ENCODE assay signal across 8 cellular contexts in the genomic region with DNA sequence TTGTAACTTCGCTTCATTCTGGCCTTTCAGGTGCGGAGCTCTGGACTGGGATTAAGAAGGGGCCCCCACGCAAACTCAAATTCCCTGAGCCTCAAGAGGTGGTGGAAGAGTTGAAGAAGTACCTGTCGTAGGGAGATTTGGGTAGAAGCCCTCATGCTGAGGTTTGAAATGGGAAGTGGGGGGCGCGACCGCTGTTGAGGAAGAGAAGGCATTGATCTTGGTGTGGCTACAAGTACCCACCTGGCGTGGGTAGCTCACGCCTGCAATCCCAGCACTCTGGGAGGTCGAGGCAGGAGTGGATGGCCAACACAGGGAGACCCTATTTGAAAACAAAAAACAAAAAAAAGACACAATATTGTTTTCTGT. TPM values are rescaled to one million over a fixed set of nuclear protein-coding genes. Genes with fewer than 3 reads are reported as not detected.
A peak's percentile ranks its signal among the peaks of the same experiment; 100 is the strongest.
DNase-seq lines count a peak whose midpoint lies in the region; ATAC-seq and TF ChIP-seq lines count a peak whose summit lies in the region.

No MANE protein-coding gene starts in this region.

- no peak for ATAC-seq in PC-3

- TF ChIP-seq POLR2A in prostate gland (IDR thresholded peaks at IDR 0.05): no peak

- DNase-seq in GM06990 (ENCODE audit: extremely low read depth, insufficient read length): no peak
- no peak for DNase-seq in PC-3
- no peak for DNase-seq in prostate gland (ENCODE audit: low spot score)
- DNase-seq in HK-2 (ENCODE audit: unreplicated experiment): no peak
- DNase-seq in GOT3 (lab: John Stamatoyannopoulos, UW): no peak
- DNase-seq in EL: no peak
- no peak for DNase-seq in RPMI8226

- peak overlapping the region; percentile 46 for H3K27ac ChIP-seq in PC-3 (ENCODE audit: low read length)
- H3K27ac ChIP-seq in esophagus (ENCODE audit: low read depth in 2 of 2, low read length in 1 of 2): peak overlapping the region; percentile 94 to 98
- H3K27ac ChIP-seq in prostate gland: peak overlapping the region; percentile 85 to 86

- H3K27me3 ChIP-seq in GM06990 (replicated peaks; ENCODE audit: control insufficient read depth, insufficient read depth, low read length) (no peaks in the 10 kb centered on the region), PC-3 (ENCODE audit: low read length) (no peaks in the 10 kb centered on the region), esophagus (ENCODE audit: control insufficient read depth in 1 of 2, insufficient read depth in 2 of 2, low read length in 2 of 2) (no peaks in the 10 kb centered on the region), prostate gland (replicated peaks; ENCODE audit: insufficient read depth) (no peaks in the 10 kb centered on the region)

- WGBS in esophagus, 2 donors: 3 to 5% methylated on average over 10 of the region's 10 CpGs
- WGBS in prostate gland: under 1% methylated on average over 10 of the region's 10 CpGs

- intact Hi-C loops in PC-3 (cut with micrococcal nuclease): no loop called here
- intact Hi-C loops in prostate gland (cut with DNase I): no loop called here

- H3K4me2 ChIP-seq in PC-3 (ENCODE audit: low read length): peak overlapping the region; percentile 88

- H3F3A ChIP-seq in PC-3 (ENCODE audit: low read length, unreplicated experiment): no peaks in the 10 kb centered on the region

- CTCF ChIA-PET in PC-3 (lab: Charles Lee): interaction anchor here (1.1 to 1.7 kb wide), 2 partner anchors 9 to 59 kb away, joined by 3 to 10 read pairs; partner anchors contain the start of gene BTBD18

- H3K4me1 ChIP-seq in PC-3 (ENCODE audit: insufficient read depth, low read length) (peaks cover 11% of the 10 kb centered on the region), esophagus (ENCODE audit: control insufficient read depth in 2 of 2, insufficient read depth in 2 of 2, low read length in 1 of 2) (no peaks in the 10 kb centered on the region), prostate gland (replicated peaks) (no peaks in the 10 kb centered on the region)

- H3K9ac ChIP-seq in PC-3 (ENCODE audit: low read length): peak overlapping the region; percentile 91

- POLR2A ChIA-PET in PC-3 (lab: Charles Lee; ENCODE audit: unreplicated experiment): interaction anchor here (0.6 to 1.2 kb wide), 4 partner anchors 11 to 1403 kb away, joined by 3 to 5 read pairs (median 3); no protein-coding TSS in a partner anchor

- peak overlapping the region; percentile 64; the same call in 1 of the 2 replicates for H2AFZ ChIP-seq in PC-3 (ENCODE audit: low read length)

- no peaks in the 10 kb centered on the region for H3K9me2 ChIP-seq in PC-3 (replicated peaks; ENCODE audit: low read length)

- H3K36me3 ChIP-seq in GM06990 (ENCODE audit: control insufficient read depth, insufficient read depth, low read length): peaks cover 29% of the 10 kb centered on the region
- peaks cover 44% of the 10 kb centered on the region for H3K36me3 ChIP-seq in PC-3 (ENCODE audit: low read depth, low read length)
- H3K36me3 ChIP-seq in esophagus (ENCODE audit: control insufficient read depth in 2 of 2, insufficient read depth in 2 of 2, low read length in 1 of 2): peaks cover 10 to 16% of the 10 kb centered on the region in 2 donors
- peaks cover 0 to 11% of the 10 kb centered on the region in 2 donors for H3K36me3 ChIP-seq in prostate gland

- H3K79me2 ChIP-seq in PC-3 (ENCODE audit: low read length): peaks cover 24% of the 10 kb centered on the region

- BruUV-seq in PC-3 (replicated peaks; lab: Mats Ljungman, UMichigan): no TSS peak

- TF ChIP-seq CTCF in GM06990 (IDR thresholded peaks at IDR 0.05; ENCODE audit: insufficient read depth, low read length, poor library complexity, severe bottlenecking) (no peak), PC-3 (conservative IDR thresholded peaks at IDR 0.05; ENCODE audit: low read depth, low read length) (no peak), prostate gland (IDR thresholded peaks at IDR 0.05) (no peak)

- no peaks in the 10 kb centered on the region for H3K9me3 ChIP-seq in PC-3 (ENCODE audit: low read length)
- no peaks in the 10 kb centered on the region for H3K9me3 ChIP-seq in esophagus (ENCODE audit: control insufficient read depth in 2 of 2, insufficient read depth in 1 of 2, low read depth in 1 of 2, low read length in 1 of 2)
- no peaks in the 10 kb centered on the region for H3K9me3 ChIP-seq in prostate gland

- no peaks in the 10 kb centered on the region for H4K20me1 ChIP-seq in PC-3 (ENCODE audit: low read length)

- peak overlapping the region; percentile 91 for H3K4me3 ChIP-seq in GM06990 (replicated peaks; ENCODE audit: low read depth, low read length)
- H3K4me3 ChIP-seq in PC-3 (ENCODE audit: low read length): peak overlapping the region; percentile 90
- H3K4me3 ChIP-seq in esophagus (ENCODE audit: low read depth in 1 of 2, low read length in 2 of 2): peak overlapping the region; percentile 88 to 97
- H3K4me3 ChIP-seq in prostate gland: peak overlapping the region; percentile 60 to 63

RNA-seq across cellular contexts. Expression of gene SELENOH, which starts 0.8 kb away (rescaled TPM):
- total RNA-seq in PC-3 (2014; rRNA removed): 306 and 353 TPM in 2 replicates
- 100 to 1,000 TPM in 1 of 2 donors, 10 to 100 TPM in 1; 87.4 to 115 TPM for polyA plus RNA-seq in esophagus
- total RNA-seq in prostate gland: 100 to 1,000 TPM; 181 to 334 TPM

RNA-seq across cellular contexts. Expression of gene BTBD18, which starts 9.5 kb away (rescaled TPM):
- total RNA-seq in PC-3 (2014; rRNA removed) (not detected in 2 replicates), prostate gland (1 to 10 TPM in 1 of 2 donors, not detected in 1; 1.0 TPM)
- under 1 TPM in 1 of 2 donors, not detected in 1; 0.02 TPM for polyA plus RNA-seq in esophagus

RNA-seq across cellular contexts. Expression of gene CTNND1, which starts 19.5 kb away (rescaled TPM):
- total RNA-seq in PC-3 (2014; rRNA removed): 117 and 121 TPM in 2 replicates
- polyA plus RNA-seq in esophagus: 100 to 1,000 TPM in 1 of 2 donors, 10 to 100 TPM in 1; 89.7 to 125 TPM
- total RNA-seq in prostate gland: 100 to 1,000 TPM; 189 to 223 TPM

RNA-seq across cellular contexts. Expression of gene TMX2, which starts 29.7 kb away (rescaled TPM):
- total RNA-seq in PC-3 (2014; rRNA removed) (228 and 241 TPM in 2 replicates), prostate gland (10 to 100 TPM; 80.8 to 84.4 TPM)
- polyA plus RNA-seq in esophagus: 10 to 100 TPM; 37.1 to 68.9 TPM

RNA-seq across cellular contexts. Expression of gene MED19, which starts 30.1 kb away (rescaled TPM):
- total RNA-seq in PC-3 (2014; rRNA removed) (41.8 and 42.3 TPM in 2 replicates), prostate gland (10 to 100 TPM; 14.8 to 39.4 TPM)
- 10 to 100 TPM in 1 of 2 donors, 1 to 10 TPM in 1; 6.2 to 11.9 TPM for polyA plus RNA-seq in esophagus

Comparison
In these comparisons a context has a peak if more than half of its experiments do, and no peak if none do; other contexts are left out.
1. H3K27ac ChIP-seq: peak in every context shown above with its lines; median percentile 96 in esophagus; 86 in prostate gland; 46 in PC-3.